17 cellular contexts compared by ENCODE assay signal in the genomic region with DNA sequence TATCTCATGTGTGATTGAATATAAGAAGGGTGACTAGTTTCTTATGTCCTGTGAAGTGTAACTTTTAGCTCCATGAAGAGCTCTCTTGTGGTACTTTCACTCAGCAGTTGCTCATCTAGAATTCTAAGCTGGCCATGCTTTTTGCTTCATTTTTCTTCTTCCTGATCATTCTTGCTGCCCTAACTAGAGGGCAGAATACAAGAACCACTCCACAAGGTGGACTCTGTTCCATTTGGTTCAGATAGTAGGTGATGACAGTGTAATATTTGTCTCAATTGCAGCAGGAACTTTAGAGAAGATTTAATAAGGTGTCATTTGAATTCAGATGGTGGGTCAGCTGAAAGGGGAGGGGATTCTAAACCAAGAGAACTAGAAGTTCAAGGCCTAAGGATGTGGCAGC. TPM values are rescaled to one million over a fixed set of nuclear protein-coding genes. Genes with fewer than 3 reads are reported as not detected.
DNase-seq lines count a peak whose midpoint lies in the region; ATAC-seq and TF ChIP-seq lines count a peak whose summit lies in the region.
"Had no signal": no experiment of that assay in that cellular context is flagged by ENCODE, and none has a peak within 500 bp of the region (broad histone marks: within the 10 kb centered on the region; RNA-seq: fewer than 3 reads in every experiment).

No MANE protein-coding gene starts in this region.

- H2AK5ac ChIP-seq in mesenchymal stem cell (ENCODE audit: low read length, severe bottlenecking) = no peak overlapping the region

- H3K36me3 ChIP-seq in mesenchymal stem cell (ENCODE audit: control insufficient read depth in 1 of 2, insufficient read depth in 2 of 2, low read depth in 1 of 2, low read length in 2 of 2) = peaks cover 0 to 10% of the 10 kb centered on the region in 2 experiments

- H3K9me3 ChIP-seq in mesenchymal stem cell (ENCODE audit: control insufficient read depth, low read length) = no peaks in the 10 kb centered on the region

- no peak overlapping the region for H3K14ac ChIP-seq in mesenchymal stem cell (ENCODE audit: low read length in 2 of 2)

- no peak overlapping the region for H3K23ac ChIP-seq in mesenchymal stem cell (ENCODE audit: low read length in 2 of 2)

- peak overlapping the region; percentile 20 for H3K9ac ChIP-seq in mesenchymal stem cell (ENCODE audit: low read length)

- H3K27me3 Mint-ChIP-seq in activated T-cell treated with anti-CD3 and anti-CD28 coated beads, Interleukin-2, amount 50 U/mL, for 24 hours = no peaks in the 10 kb centered on the region
- no peaks in the 10 kb centered on the region for H3K27me3 Mint-ChIP-seq in HFFc6 (ENCODE audit: insufficient read depth)

- H2BK120ac ChIP-seq in mesenchymal stem cell (ENCODE audit: low read depth, low read length) = no peak overlapping the region

- no peaks in the 10 kb centered on the region for H3K9me3 Mint-ChIP-seq in activated T-cell treated with anti-CD3 and anti-CD28 coated beads, Interleukin-2, amount 50 U/mL, for 24 hours
- no peaks in the 10 kb centered on the region for H3K9me3 Mint-ChIP-seq in HFFc6
- H3K9me3 Mint-ChIP-seq: H9 had no signal

- H2AFZ ChIP-seq in mesenchymal stem cell (ENCODE audit: low read depth, low read length) = no peak overlapping the region

- no peak overlapping the region for H2BK5ac ChIP-seq in mesenchymal stem cell (ENCODE audit: low read depth, low read length, poor library complexity, severe bottlenecking)

- H2BK15ac ChIP-seq in mesenchymal stem cell (ENCODE audit: low read depth, poor library complexity, severe bottlenecking) = no peak overlapping the region

- H4K91ac ChIP-seq in mesenchymal stem cell (ENCODE audit: low read length) = no peak overlapping the region

- H3K79me1 ChIP-seq in mesenchymal stem cell (replicated peaks; ENCODE audit: low read length, poor library complexity, severe bottlenecking) = peaks cover 16% of the 10 kb centered on the region

- peak overlapping the region; percentile 26 for H3K27ac ChIP-seq in caudate nucleus (ENCODE audit: low read depth, low read length)
- H3K27ac ChIP-seq in mesenchymal stem cell (ENCODE audit: low read length, poor library complexity, severe bottlenecking) = no peak overlapping the region
- H3K27ac ChIP-seq: C4-2B had no signal

- H3K18ac ChIP-seq in mesenchymal stem cell (ENCODE audit: low read depth in 1 of 2, low read length in 2 of 2) = no peak overlapping the region

- H3K4me3 Mint-ChIP-seq in activated T-cell treated with anti-CD3 and anti-CD28 coated beads, Interleukin-2, amount 50 U/mL, for 24 hours = no peak overlapping the region
- H3K4me3 Mint-ChIP-seq in HFFc6 = no peak overlapping the region
- H3K4me3 Mint-ChIP-seq: H9 had no signal

- peaks cover 50% of the 10 kb centered on the region for H3K4me1 Mint-ChIP-seq in activated T-cell treated with anti-CD3 and anti-CD28 coated beads, Interleukin-2, amount 50 U/mL, for 24 hours (ENCODE audit: low read depth)
- H3K4me1 Mint-ChIP-seq in HFFc6 (ENCODE audit: low read depth) = peaks cover 35% of the 10 kb centered on the region

- no peak overlapping the region for H4K8ac ChIP-seq in mesenchymal stem cell (ENCODE audit: low read length)

- DNase-seq in activated T-cell treated with anti-CD3 and anti-CD28 coated beads, Interleukin-2, amount 50 U/mL, for 24 hours = no peak
- DNase-seq in activated T-cell treated with anti-CD3 and anti-CD28 coated beads for 4 hours (no peak), caudate nucleus (lab: John Stamatoyannopoulos, UW) (no peak), mesenchymal stem cell (no peak), superior temporal gyrus (ENCODE audit: extremely low spot score) (peak; percentile 16), omental fat pad (ENCODE audit: low spot score) (no peak), HFFc6 (no peak)
- DNase-seq: 8988T, COR-L47, H9, MV-4-11, NCI-H1436, NCI-H2029 treated with DMSO at 0.1 percent for 48 hours, NCI-H510A treated with DMSO at 0.1 percent for 48 hours, RPMI8226 had no signal

- TF ChIP-seq CTCF in omental fat pad (IDR thresholded peaks at IDR 0.05) = no peak
- TF ChIP-seq CTCF in HFFc6 (IDR thresholded peaks at IDR 0.05) = no peak

- H3K36me3 Mint-ChIP-seq in activated T-cell treated with anti-CD3 and anti-CD28 coated beads, Interleukin-2, amount 50 U/mL, for 24 hours (ENCODE audit: low read depth) = peaks cover 51% of the 10 kb centered on the region
- peaks cover 22% of the 10 kb centered on the region for H3K36me3 Mint-ChIP-seq in HFFc6 (ENCODE audit: low read depth)

- no peak overlapping the region for H2BK12ac ChIP-seq in mesenchymal stem cell (ENCODE audit: low read length in 2 of 2)

- no peak overlapping the region for H3K4me3 ChIP-seq in mesenchymal stem cell (ENCODE audit: insufficient read depth in 1 of 2, low read depth in 1 of 2, low read length in 2 of 2)

- peaks cover 22% of the 10 kb centered on the region for H3K4me1 ChIP-seq in mesenchymal stem cell (ENCODE audit: control insufficient read depth, insufficient read depth, low read depth, low read length)

- peak overlapping the region; percentile 27 for H3K27ac Mint-ChIP-seq in activated T-cell treated with anti-CD3 and anti-CD28 coated beads, Interleukin-2, amount 50 U/mL, for 24 hours
- no peak overlapping the region for H3K27ac Mint-ChIP-seq in HFFc6

- ATAC-seq in GM21423 (IDR thresholded peaks at IDR 0.05; ENCODE audit: unreplicated experiment) (no peak), omental fat pad (ENCODE audit: low FRiP score) (no peak)

- no peak overlapping the region for H3K4me2 ChIP-seq in mesenchymal stem cell (ENCODE audit: low read length, poor library complexity, severe bottlenecking)

- no peaks in the 10 kb centered on the region for H3K27me3 ChIP-seq in mesenchymal stem cell (ENCODE audit: control insufficient read depth in 1 of 2, insufficient read depth in 1 of 2, low read length in 2 of 2)

- H3K4ac ChIP-seq in mesenchymal stem cell (ENCODE audit: low read depth in 1 of 2, low read length in 2 of 2) = no peak overlapping the region

RNA-seq across cellular contexts. Expression of gene WDR20, which starts 17.6 kb away (rescaled TPM):
- 12.6 TPM for polyA plus RNA-seq in mesenchymal stem cell (2013, experiment 1 of 2)
- polyA plus RNA-seq in mesenchymal stem cell (2013, experiment 2 of 2) = 12.4 TPM
- total RNA-seq in omental fat pad = 10 to 100 TPM; 20.2 to 26.4 (median 22.0) TPM
- 10 to 100 TPM; 24.4 to 28.7 (median 27.7) TPM for total RNA-seq in HFFc6 (2021; fragmentation: NEBNext Ultra II Directional; extraction: Animal tissue kit (Norgen Biotek cat#: 25700))
